Comparison of ENCODE assay signal across 23 cellular contexts in the genomic region with DNA sequence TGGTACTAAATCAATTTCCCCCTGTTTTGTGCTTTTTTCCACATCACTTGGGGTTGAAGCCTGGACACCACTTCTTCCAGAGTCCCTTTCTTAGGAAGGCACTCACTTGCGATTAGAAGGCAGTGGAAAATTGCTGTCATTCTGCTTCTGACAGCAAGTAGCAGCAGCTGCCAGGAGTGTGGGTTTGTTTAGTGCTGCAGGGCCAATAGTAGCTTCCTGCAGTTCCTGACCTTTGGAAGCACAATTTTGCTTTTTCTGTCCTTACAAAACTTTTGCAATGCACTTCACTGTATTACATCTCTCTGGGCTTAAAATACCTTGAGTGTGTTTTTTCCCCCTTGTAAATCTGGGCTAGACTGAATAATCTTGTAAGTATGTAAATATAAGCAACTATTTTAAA. TPM values are rescaled to one million over a fixed set of nuclear protein-coding genes. Genes with fewer than 3 reads are reported as not detected.
DNase-seq lines count a peak whose midpoint lies in the region; ATAC-seq, FAIRE-seq and TF ChIP-seq lines count a peak whose summit lies in the region.
"Had no signal": no experiment of that assay in that cellular context is flagged by ENCODE, and none has a peak within 500 bp of the region (broad histone marks: within the 10 kb centered on the region; RNA-seq: fewer than 3 reads in every experiment).

No MANE protein-coding gene starts in this region.

- no peaks in the 10 kb centered on the region for H3K9me2 ChIP-seq in hepatocyte (replicated peaks; ENCODE audit: insufficient read depth)

- no peaks in the 10 kb centered on the region for H4K20me1 ChIP-seq in endothelial cell of umbilical vein (replicated peaks; ENCODE audit: control insufficient read depth, extremely low read depth, insufficient read depth, low read length)
- no peaks in the 10 kb centered on the region for H4K20me1 ChIP-seq in hepatocyte (ENCODE audit: insufficient read depth, poor library complexity, severe bottlenecking)

- CTCF ChIA-PET in endothelial cell of umbilical vein (lab: Charles Lee), result interaction anchor here (1.4 to 2.4 kb wide), 3 partner anchors 273 to 441 kb away, joined by 4 to 6 read pairs (median 5); no protein-coding TSS in a partner anchor

- peak; percentile 2 for DNase-seq in choroid plexus epithelial cell (ENCODE audit: low read depth)
- peak; percentile 45 for DNase-seq in endothelial cell of umbilical vein (ENCODE audit: low read depth, low spot score)
- DNase-seq in mucosa of descending colon, result no peak
- DNase-seq in hepatocyte (ENCODE audit: low spot score), result no peak
- DNase-seq in aorta, result no peak
- no peak for DNase-seq in activated T-cell treated with anti-CD3 and anti-CD28 coated beads, Interleukin-2, amount 50 U/mL, for 1 hour
- DNase-seq: ACHN; BE2C; C1 segment of cervical spinal cord; CD4-positive, CD25-positive, alpha-beta regulatory T cell; CD8-positive, alpha-beta memory T cell; COR-L47; DMS 273 treated with DMSO at 0.1 percent for 48 hours; DMS53; GM23248; HCEC 1CT had no signal

- ATAC-seq in mucosa of descending colon (peak; percentile 64), HG03565 (IDR thresholded peaks at IDR 0.05; ENCODE audit: unreplicated experiment) (no peak), aorta (ENCODE audit: low FRiP score) (no peak)

- no peak overlapping the region for H3K9ac ChIP-seq in endothelial cell of umbilical vein (replicated peaks; ENCODE audit: extremely low read depth, insufficient read depth, low read length)
- no peak overlapping the region for H3K9ac ChIP-seq in liver (ENCODE audit: low read depth in 1 of 2, low read length in 2 of 2)
- H3K9ac ChIP-seq: GM23248 had no signal

- H3K4me1 ChIP-seq in endothelial cell of umbilical vein (ENCODE audit: control insufficient read depth, extremely low read depth, insufficient read depth, low read length), result no peaks in the 10 kb centered on the region
- H3K4me1 ChIP-seq in liver (ENCODE audit: control insufficient read depth in 4 of 4, insufficient read depth in 4 of 4, low read length in 3 of 4), result peaks cover 5 to 12% (median 8%) of the 10 kb centered on the region in 4 donors
- H3K4me1 ChIP-seq in mucosa of descending colon (ENCODE audit: low read depth), result no peaks in the 10 kb centered on the region
- H3K4me1 ChIP-seq in hepatocyte (ENCODE audit: insufficient read depth), result no peaks in the 10 kb centered on the region
- no peaks in the 10 kb centered on the region for H3K4me1 ChIP-seq in aorta (ENCODE audit: control insufficient read depth in 1 of 2, insufficient read depth in 2 of 2, low read length in 2 of 2)
- H3K4me1 ChIP-seq: BE2C had no signal

- no TSS peak for BruUV-seq in endothelial cell of umbilical vein (replicated peaks; lab: Mats Ljungman, UMichigan)

- H3K27ac ChIP-seq in endothelial cell of umbilical vein (ENCODE audit: insufficient read depth, low read depth, low read length) (no peak overlapping the region), liver (ENCODE audit: low read depth in 1 of 2, low read length in 2 of 2) (no peak overlapping the region), hepatocyte (no peak overlapping the region), aorta (ENCODE audit: low read depth in 1 of 2, low read length in 2 of 2) (no peak overlapping the region)
- H3K27ac ChIP-seq: GM23248 had no signal

- no peak for FAIRE-seq in endothelial cell of umbilical vein (lab: Jason Lieb, UNC)
- FAIRE-seq: GM12892, GM18507, H54, HTR-8/SVneo had no signal

- no peaks in the 10 kb centered on the region for H3K9me1 ChIP-seq in endothelial cell of umbilical vein (replicated peaks; ENCODE audit: control insufficient read depth, extremely low read depth, insufficient read depth, low read length)

- peak in 1 of 2 donors; percentile 11 for TF ChIP-seq RAD21 in liver (IDR thresholded peaks at IDR 0.05)

- dilution Hi-C loops in endothelial cell of umbilical vein (cut with MboI; ENCODE audit: extremely low pct_ligation_motif_present, low sequenced_read_pairs), result no loop called here

- H3K79me2 ChIP-seq in endothelial cell of umbilical vein (ENCODE audit: control insufficient read depth, insufficient read depth, low read length), result no peaks in the 10 kb centered on the region
- no peaks in the 10 kb centered on the region for H3K79me2 ChIP-seq in hepatocyte

- TF ChIP-seq POLR2A in endothelial cell of umbilical vein (IDR thresholded peaks at IDR 0.05; ENCODE audit: low read depth, low read length), result no peak

- H3K36me3 ChIP-seq in endothelial cell of umbilical vein (ENCODE audit: control insufficient read depth in 2 of 2, extremely low read depth in 1 of 2, insufficient read depth in 2 of 2, low read length in 2 of 2) (no peaks in the 10 kb centered on the region), liver (ENCODE audit: control insufficient read depth in 4 of 4, insufficient read depth in 3 of 4, low read depth in 1 of 4, low read length in 3 of 4) (no peaks in the 10 kb centered on the region), mucosa of descending colon (ENCODE audit: low read depth) (no peaks in the 10 kb centered on the region), hepatocyte (replicated peaks; ENCODE audit: insufficient read depth, low read depth) (no peaks in the 10 kb centered on the region), aorta (ENCODE audit: control insufficient read depth in 1 of 2, insufficient read depth in 2 of 2, low read length in 1 of 2) (no peaks in the 10 kb centered on the region)
- H3K36me3 ChIP-seq: BE2C had no signal

- H3K9me3 ChIP-seq in endothelial cell of umbilical vein (replicated peaks; ENCODE audit: control insufficient read depth, insufficient read depth, low read length) (no peaks in the 10 kb centered on the region), liver (ENCODE audit: control insufficient read depth in 4 of 4, low read length in 3 of 4) (no peaks in the 10 kb centered on the region), mucosa of descending colon (no peaks in the 10 kb centered on the region), hepatocyte (ENCODE audit: low read depth) (no peaks in the 10 kb centered on the region), aorta (ENCODE audit: control insufficient read depth, low read length) (no peaks in the 10 kb centered on the region)
- H3K9me3 ChIP-seq: BE2C had no signal

- H3K4me3 ChIP-seq in choroid plexus epithelial cell (ENCODE audit: low read depth, low read length) (no peak overlapping the region), endothelial cell of umbilical vein (replicated peaks in 1 of 3; ENCODE audit: insufficient read depth in 1 of 3, low read depth in 1 of 3, low read length in 3 of 3) (no peak overlapping the region), liver (ENCODE audit: low read depth in 1 of 3, low read length in 3 of 3) (no peak overlapping the region), mucosa of descending colon (no peak overlapping the region), hepatocyte (no peak overlapping the region), aorta (ENCODE audit: low read length in 2 of 2) (no peak overlapping the region)
- H3K4me3 ChIP-seq: GM23248 had no signal

- H3K4me2 ChIP-seq in endothelial cell of umbilical vein (ENCODE audit: insufficient read depth, low read length) (no peak overlapping the region), hepatocyte (no peak overlapping the region)

- H3K27me3 ChIP-seq in endothelial cell of umbilical vein (ENCODE audit: control insufficient read depth in 2 of 2, insufficient read depth in 2 of 2, low read length in 2 of 2) (peaks cover 13 to 15% of the 10 kb centered on the region in 2 experiments), liver (ENCODE audit: control insufficient read depth in 4 of 4, insufficient read depth in 4 of 4, low read length in 3 of 4) (peaks cover 0 to 3% (median 0%) of the 10 kb centered on the region in 4 donors), hepatocyte (no peaks in the 10 kb centered on the region), aorta (ENCODE audit: control insufficient read depth in 1 of 2, insufficient read depth in 2 of 2, low read length in 1 of 2) (no peaks in the 10 kb centered on the region)

- POLR2A ChIA-PET in endothelial cell of umbilical vein (lab: Charles Lee), result no interaction called here

- WGBS in liver, result 9% methylated on average over 1 of the region's 1 CpG
- 59% methylated on average over 1 of the region's 1 CpG for WGBS in hepatocyte (ENCODE audit: low lambda C conversion rate, missing lambda C conversion rate)
- WGBS in aorta, 2 donors, result 16 to 23% methylated on average over 1 of the region's 1 CpG

- intact Hi-C loops in endothelial cell of umbilical vein (cut with micrococcal nuclease) (no loop called here), mucosa of descending colon (cut with DNase I, micrococcal nuclease) (no loop called here), aorta (cut with DNase I) (no loop called here)

- no peak for TF ChIP-seq CTCF in choroid plexus epithelial cell (conservative IDR thresholded peaks at IDR 0.05; ENCODE audit: low read depth, low read length)
- TF ChIP-seq CTCF in endothelial cell of umbilical vein (IDR thresholded peaks at IDR 0.05; ENCODE audit: extremely low read depth in 1 of 2, insufficient read depth in 1 of 2, low read depth in 1 of 2, low read length in 2 of 2), result no peak
- no peak for TF ChIP-seq CTCF in liver (IDR thresholded peaks at IDR 0.05; ENCODE audit: low read depth, low read length, missing input control)
- TF ChIP-seq CTCF in mucosa of descending colon (IDR thresholded peaks at IDR 0.05), result no peak
- no peak for TF ChIP-seq CTCF in hepatocyte (IDR thresholded peaks at IDR 0.05; ENCODE audit: poor library complexity)

- H2AFZ ChIP-seq in endothelial cell of umbilical vein (ENCODE audit: low read depth, low read length) (no peak overlapping the region), hepatocyte (no peak overlapping the region)
- H2AFZ ChIP-seq: GM23248 had no signal

RNA-seq across cellular contexts. Expression of a gene that starts 12.5 kb away (rescaled TPM):
- total RNA-seq in endothelial cell of umbilical vein (not detected in 2 replicates), liver (10 to 100 TPM; 82.1 to 94.2 TPM), mucosa of descending colon (100 to 1,000 TPM in 2 of 3 donors, 10 to 100 TPM in 1; 69.0 to 333 (median 115) TPM), hepatocyte (1.3 and 3.7 TPM in 2 replicates), aorta (100 to 1,000 TPM; 274 to 605 TPM)
- polyA plus RNA-seq in endothelial cell of umbilical vein (not detected in 2 replicates), liver (100 to 1,000 TPM in 1 of 2 donors, 10 to 100 TPM in 1; 53.4 to 145 TPM), hepatocyte (0.64 and 0.75 TPM in 2 replicates), aorta (100 to 1,000 TPM in 1 of 2 donors, 10 to 100 TPM in 1; 64.0 to 382 TPM)
- not detected in 2 replicates for polyA plus RNA-seq in endothelial cell of umbilical vein (2011; cell fraction: cytosol; rRNA removed)
- polyA plus RNA-seq in endothelial cell of umbilical vein (2011; cell fraction: nucleus; rRNA removed), result not detected in 2 replicates
- not detected in 2 replicates for polyA plus RNA-seq in endothelial cell of umbilical vein (2012)
- polyA minus RNA-seq in endothelial cell of umbilical vein, result not detected in 2 replicates
- polyA minus RNA-seq in endothelial cell of umbilical vein (2011; cell fraction: cytosol; rRNA and poly(A)+ RNA removed), result not detected
- not detected in 2 replicates for polyA minus RNA-seq in endothelial cell of umbilical vein (2011; cell fraction: nucleus; rRNA and poly(A)+ RNA removed)
- total RNA-seq: GM23248 had no signal

RNA-seq across cellular contexts. Expression of a gene that starts 20.2 kb away (rescaled TPM):
- total RNA-seq in endothelial cell of umbilical vein, result not detected in 2 replicates
- polyA plus RNA-seq in endothelial cell of umbilical vein, result not detected in 2 replicates
- polyA plus RNA-seq in endothelial cell of umbilical vein (2011; cell fraction: cytosol; rRNA removed), result not detected in 2 replicates
- polyA plus RNA-seq in endothelial cell of umbilical vein (2011; cell fraction: nucleus; rRNA removed), result not detected in 2 replicates
- not detected in 2 replicates for polyA plus RNA-seq in endothelial cell of umbilical vein (2012)
- polyA minus RNA-seq in endothelial cell of umbilical vein, result not detected in 2 replicates
- polyA minus RNA-seq in endothelial cell of umbilical vein (2011; cell fraction: cytosol; rRNA and poly(A)+ RNA removed), result not detected
- not detected in 2 replicates for polyA minus RNA-seq in endothelial cell of umbilical vein (2011; cell fraction: nucleus; rRNA and poly(A)+ RNA removed)
- not detected for total RNA-seq in liver
- not detected for polyA plus RNA-seq in liver
- not detected for total RNA-seq in mucosa of descending colon
- total RNA-seq in hepatocyte, result not detected in 2 replicates
- 0.62 TPM in 1 of 2 replicates, not detected in the other for polyA plus RNA-seq in hepatocyte
- not detected for total RNA-seq in aorta
- not detected for polyA plus RNA-seq in aorta
- total RNA-seq: CD4-positive, CD25-positive, alpha-beta regulatory T cell; CD8-positive, alpha-beta memory T cell; GM23248 had no signal
- polyA plus RNA-seq: CD4-positive, CD25-positive, alpha-beta regulatory T cell; CD8-positive, alpha-beta memory T cell; GM23248; IgD-negative memory B cell had no signal

RNA-seq across cellular contexts. Expression of a gene that starts 55.5 kb away (rescaled TPM):
- total RNA-seq in endothelial cell of umbilical vein (not detected in 2 replicates), liver (not detected), mucosa of descending colon (not detected), hepatocyte (not detected in 2 replicates), aorta (not detected)
- polyA plus RNA-seq in endothelial cell of umbilical vein (not detected in 2 replicates), liver (not detected), hepatocyte (not detected in 2 replicates), aorta (not detected)
- polyA plus RNA-seq in endothelial cell of umbilical vein (2011; cell fraction: cytosol; rRNA removed), result not detected in 2 replicates
- polyA plus RNA-seq in endothelial cell of umbilical vein (2011; cell fraction: nucleus; rRNA removed), result not detected in 2 replicates
- not detected in 2 replicates for polyA plus RNA-seq in endothelial cell of umbilical vein (2012)
- not detected in 2 replicates for polyA minus RNA-seq in endothelial cell of umbilical vein
- not detected for polyA minus RNA-seq in endothelial cell of umbilical vein (2011; cell fraction: cytosol; rRNA and poly(A)+ RNA removed)
- polyA minus RNA-seq in endothelial cell of umbilical vein (2011; cell fraction: nucleus; rRNA and poly(A)+ RNA removed), result not detected in 2 replicates
- total RNA-seq: CD4-positive, CD25-positive, alpha-beta regulatory T cell; CD8-positive, alpha-beta memory T cell; GM23248 had no signal
- polyA plus RNA-seq: CD4-positive, CD25-positive, alpha-beta regulatory T cell; CD8-positive, alpha-beta memory T cell; GM23248 had no signal

Comparison
In these comparisons a context has a peak if more than half of its experiments do, and no peak if none do; other contexts are left out.
1. DNase-seq: peak in choroid plexus epithelial cell (single experiment) and endothelial cell of umbilical vein (single experiment); none in mucosa of descending colon (0 of 3), hepatocyte (single experiment), aorta (0 of 2) and activated T-cell treated with anti-CD3 and anti-CD28 coated beads, Interleukin-2, amount 50 U/mL, for 1 hour (single experiment).
2. RNA of a gene that starts 12.5 kb away (total RNA-seq): 274 to 605 TPM in aorta, 69.0 to 333 TPM in mucosa of descending colon and 82.1 to 94.2 TPM in liver; 1.3 to 3.7 TPM in hepatocyte and not detected in endothelial cell of umbilical vein; every median in the first group is over 10 times any median in the second.